In the genomic region with DNA sequence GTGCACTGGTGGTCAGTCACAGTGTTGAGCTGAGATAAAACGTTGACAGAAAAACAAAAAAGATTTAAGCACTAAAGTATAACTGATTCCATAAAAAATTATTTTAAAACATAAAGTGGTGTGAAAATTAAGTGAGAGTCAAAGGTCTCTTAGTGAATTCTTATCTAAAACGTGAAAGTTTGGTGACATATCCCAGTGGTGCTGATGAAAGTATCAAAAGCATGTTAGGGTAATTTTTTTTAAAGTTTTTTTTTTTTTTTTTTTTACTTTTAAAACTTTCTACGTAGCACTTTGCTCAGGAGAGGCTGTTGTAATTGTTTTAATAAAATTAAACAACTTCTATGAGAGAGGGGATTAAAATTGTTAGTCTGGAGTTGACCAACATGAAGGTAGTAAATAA, we compare ENCODE assay signal across 17 cellular contexts.
A peak's percentile ranks its signal among the peaks of the same experiment; 100 is the strongest.
DNase-seq lines count a peak whose midpoint lies in the region; ATAC-seq, FAIRE-seq and TF ChIP-seq lines count a peak whose summit lies in the region.
"Had no signal": no experiment of that assay in that cellular context is flagged by ENCODE, and none has a peak within 500 bp of the region (broad histone marks: within the 10 kb centered on the region; RNA-seq: fewer than 3 reads in every experiment).

No MANE protein-coding gene starts in this region.

- peaks cover 40% of the 10 kb centered on the region for H3F3A ChIP-seq in neural progenitor cell (ENCODE audit: low read depth)

- H3K36me3 Mint-ChIP-seq in neural progenitor cell = no peaks in the 10 kb centered on the region

- peak overlapping the region; percentile 47 for H3K4me3 ChIP-seq in left ventricle myocardium inferior
- no peak overlapping the region for H3K4me3 ChIP-seq in endothelial cell of umbilical vein (replicated peaks in 1 of 3; ENCODE audit: insufficient read depth in 1 of 3, low read depth in 1 of 3, low read length in 3 of 3)
- H3K4me3 ChIP-seq in neural progenitor cell = peak overlapping the region; percentile 49
- H3K4me3 ChIP-seq in transverse colon = peak overlapping the region in 1 of 4 donors; percentile 40
- H3K4me3 ChIP-seq: BLaER1 treated with 17β-estradiol and CSF1 and Interleukin-3, amounts not matched to agents 10 nM and 100 nM had no signal

- TF ChIP-seq CTCF in left ventricle myocardium inferior (IDR thresholded peaks at IDR 0.05; ENCODE audit: borderline replicate concordance) (no peak), endothelial cell of umbilical vein (IDR thresholded peaks at IDR 0.05; ENCODE audit: extremely low read depth in 1 of 2, insufficient read depth in 1 of 2, low read depth in 1 of 2, low read length in 2 of 2) (no peak), neural progenitor cell (IDR thresholded peaks at IDR 0.05) (no peak), transverse colon (IDR thresholded peaks at IDR 0.05) (no peak)

- peaks cover 5% of the 10 kb centered on the region for H3K27me3 Mint-ChIP-seq in neural progenitor cell (ENCODE audit: insufficient read depth, low read depth)

- no peak for TF ChIP-seq EP300 in transverse colon (IDR thresholded peaks at IDR 0.05; ENCODE audit: low read depth)

- no TSS peak for BruUV-seq in endothelial cell of umbilical vein (replicated peaks; lab: Mats Ljungman, UMichigan)

- peak overlapping the region; percentile 47 for H3K27ac ChIP-seq in left ventricle myocardium inferior (replicated peaks)
- no peak overlapping the region for H3K27ac ChIP-seq in endothelial cell of umbilical vein (ENCODE audit: insufficient read depth, low read depth, low read length)
- peak overlapping the region; percentile 97 for H3K27ac ChIP-seq in neural progenitor cell
- peak overlapping the region; percentile 24 to 67 (median 56) for H3K27ac ChIP-seq in transverse colon
- H3K27ac ChIP-seq: BLaER1 treated with 17β-estradiol and CSF1 and Interleukin-3, amounts not matched to agents 10 nM and 100 nM had no signal

- intact Hi-C loops in left ventricle myocardium inferior (cut with micrococcal nuclease) (no loop called here), cardiac septum (cut with DNase I) (no loop called here), endothelial cell of umbilical vein (cut with micrococcal nuclease) (no loop called here), transverse colon (cut with DNase I; ENCODE audit: low total_unique reads) (no loop called here)

- ATAC-seq in esophagus mucosa = no peak
- no peak for ATAC-seq in HG02981 (IDR thresholded peaks at IDR 0.05; ENCODE audit: unreplicated experiment)

- dilution Hi-C loops in endothelial cell of umbilical vein (cut with MboI; ENCODE audit: extremely low pct_ligation_motif_present, low sequenced_read_pairs) = no loop called here

- no peaks in the 10 kb centered on the region for H3K9me3 Mint-ChIP-seq in neural progenitor cell
- H3K9me3 Mint-ChIP-seq: central memory CD8-positive, alpha-beta T cell had no signal

- H3K27me3 ChIP-seq in left ventricle myocardium inferior (ENCODE audit: low read depth) = no peaks in the 10 kb centered on the region
- no peaks in the 10 kb centered on the region for H3K27me3 ChIP-seq in endothelial cell of umbilical vein (ENCODE audit: control insufficient read depth in 2 of 2, insufficient read depth in 2 of 2, low read length in 2 of 2)
- H3K27me3 ChIP-seq in neural progenitor cell = no peaks in the 10 kb centered on the region
- H3K27me3 ChIP-seq in transverse colon = peaks cover 8% of the 10 kb centered on the region
- H3K27me3 ChIP-seq: BLaER1 treated with 17β-estradiol and CSF1 and Interleukin-3, amounts not matched to agents 10 nM and 100 nM had no signal

- in situ Hi-C loops in transverse colon (cut with MboI; ENCODE audit: low pct_ligation_motif_present in 1 of 4, low pct_unique_long_range_greater_than_20kb in 1 of 4, low sequenced_read_pairs in 3 of 4) = no loop called here

- H3K9ac ChIP-seq in endothelial cell of umbilical vein (replicated peaks; ENCODE audit: extremely low read depth, insufficient read depth, low read length) = no peak overlapping the region
- H3K9ac ChIP-seq in neural progenitor cell = no peak overlapping the region
- H3K9ac ChIP-seq: BLaER1 treated with 17β-estradiol and CSF1 and Interleukin-3, amounts not matched to agents 10 nM and 100 nM had no signal

- H3K4me3 Mint-ChIP-seq in neural progenitor cell = peak overlapping the region; percentile 80
- H3K4me3 Mint-ChIP-seq: central memory CD8-positive, alpha-beta T cell had no signal

- no peak for FAIRE-seq in endothelial cell of umbilical vein (lab: Jason Lieb, UNC)
- FAIRE-seq: G401.6 had no signal

- DNase-seq in left ventricle myocardium inferior (no peak), cardiac septum (ENCODE audit: low spot score) (no peak), endothelial cell of umbilical vein (ENCODE audit: low read depth, low spot score) (no peak), neural progenitor cell (ENCODE audit: low spot score) (no peak), transverse colon (no peak), NCI-H1105 (lab: John Stamatoyannopoulos, UW) (no peak)
- DNase-seq: activated CD4-positive, alpha-beta T cell treated with anti-CD3 and anti-CD28 coated beads, Interleukin-2, amount 50 U/mL, for 1 hour; activated CD8-positive, alpha-beta memory T cell treated with anti-CD3 and anti-CD28 coated beads, Interleukin-2, amount 50 U/mL, for 48 hours; activated gamma-delta T cell; amniotic stem cell; NCI-H1930; NK-92 treated with Interleukin-12 subunit alpha and Interleukin-12 subunit beta, amount 100 ng/mL, for 24 hours had no signal

- no peaks in the 10 kb centered on the region for H4K20me1 ChIP-seq in endothelial cell of umbilical vein (replicated peaks; ENCODE audit: control insufficient read depth, extremely low read depth, insufficient read depth, low read length)
- H4K20me1 ChIP-seq in neural progenitor cell (ENCODE audit: low read depth) = no peaks in the 10 kb centered on the region
- H4K20me1 ChIP-seq: BLaER1 treated with 17β-estradiol and CSF1 and Interleukin-3, amounts not matched to agents 10 nM and 100 nM had no signal

- CTCF ChIA-PET in endothelial cell of umbilical vein (lab: Charles Lee) = interaction anchor here (1.2 to 1.8 kb wide), 3 partner anchors 16 to 83 kb away, joined by 3 to 8 read pairs (median 5); no protein-coding TSS in a partner anchor

- peaks cover 64% of the 10 kb centered on the region for H3K4me1 Mint-ChIP-seq in neural progenitor cell
- H3K4me1 Mint-ChIP-seq: central memory CD8-positive, alpha-beta T cell had no signal

- TF ChIP-seq POLR2A in endothelial cell of umbilical vein (IDR thresholded peaks at IDR 0.05; ENCODE audit: low read depth, low read length) (no peak), transverse colon (IDR thresholded peaks at IDR 0.05) (no peak)

- POLR2A ChIA-PET in endothelial cell of umbilical vein (lab: Charles Lee) = no interaction called here

- H2AFZ ChIP-seq in endothelial cell of umbilical vein (ENCODE audit: low read depth, low read length) (peak overlapping the region; percentile 98), neural progenitor cell (replicated peaks) (no peak overlapping the region)

- no peaks in the 10 kb centered on the region for H3K9me1 ChIP-seq in endothelial cell of umbilical vein (replicated peaks; ENCODE audit: control insufficient read depth, extremely low read depth, insufficient read depth, low read length)

- H3K4me2 ChIP-seq in endothelial cell of umbilical vein (ENCODE audit: insufficient read depth, low read length) = no peak overlapping the region
- peak overlapping the region; percentile 85 for H3K4me2 ChIP-seq in neural progenitor cell
- H3K4me2 ChIP-seq: BLaER1 treated with 17β-estradiol and CSF1 and Interleukin-3, amounts not matched to agents 10 nM and 100 nM had no signal

- WGBS in transverse colon (ENCODE audit: low coverage in 1 of 2), 2 donors = 30 to 46% methylated on average over 3 of the region's 3 CpGs

- H3K27ac Mint-ChIP-seq in neural progenitor cell = no peak overlapping the region

- H3K9me3 ChIP-seq in left ventricle myocardium inferior (replicated peaks) (no peaks in the 10 kb centered on the region), endothelial cell of umbilical vein (replicated peaks; ENCODE audit: control insufficient read depth, insufficient read depth, low read length) (no peaks in the 10 kb centered on the region), neural progenitor cell (ENCODE audit: low read depth) (no peaks in the 10 kb centered on the region), transverse colon (no peaks in the 10 kb centered on the region)
- H3K9me3 ChIP-seq: BLaER1 treated with 17β-estradiol and CSF1 and Interleukin-3, amounts not matched to agents 10 nM and 100 nM had no signal

- H3K79me2 ChIP-seq in endothelial cell of umbilical vein (ENCODE audit: control insufficient read depth, insufficient read depth, low read length) = no peaks in the 10 kb centered on the region
- H3K79me2 ChIP-seq in neural progenitor cell (ENCODE audit: low read depth) = no peaks in the 10 kb centered on the region

- H3K36me3 ChIP-seq in left ventricle myocardium inferior = peaks cover 33% of the 10 kb centered on the region
- no peaks in the 10 kb centered on the region for H3K36me3 ChIP-seq in endothelial cell of umbilical vein (ENCODE audit: control insufficient read depth in 2 of 2, extremely low read depth in 1 of 2, insufficient read depth in 2 of 2, low read length in 2 of 2)
- no peaks in the 10 kb centered on the region for H3K36me3 ChIP-seq in neural progenitor cell
- H3K36me3 ChIP-seq in transverse colon = no peaks in the 10 kb centered on the region
- H3K36me3 ChIP-seq: BLaER1 treated with 17β-estradiol and CSF1 and Interleukin-3, amounts not matched to agents 10 nM and 100 nM had no signal

- H3K4me1 ChIP-seq in left ventricle myocardium inferior (peaks cover 54% of the 10 kb centered on the region), endothelial cell of umbilical vein (ENCODE audit: control insufficient read depth, extremely low read depth, insufficient read depth, low read length) (peaks cover 13% of the 10 kb centered on the region), neural progenitor cell (peaks cover 71% of the 10 kb centered on the region), transverse colon (peaks cover 0 to 15% (median 10%) of the 10 kb centered on the region in 4 donors)
- H3K4me1 ChIP-seq: BLaER1 treated with 17β-estradiol and CSF1 and Interleukin-3, amounts not matched to agents 10 nM and 100 nM had no signal

TF ChIP-seq in endothelial cell of umbilical vein, 7 proteins besides CTCF, POLR2A, EP300 and RAD21 (continues in another document):
- TF ChIP-seq JUN (IDR thresholded peaks at IDR 0.05; ENCODE audit: borderline replicate concordance, insufficient read depth, insufficient read length, low read depth) = no peak
- TF ChIP-seq MYC (IDR thresholded peaks at IDR 0.05; ENCODE audit: low read depth, low read length) = no peak
- no peak for TF ChIP-seq FOS (IDR thresholded peaks at IDR 0.05; ENCODE audit: borderline replicate concordance, insufficient read depth, low read length)
- no peak for TF ChIP-seq EZH2 (IDR thresholded peaks at IDR 0.05; ENCODE audit: borderline replicate concordance, low read depth, low read length, severe bottlenecking)
- TF ChIP-seq, protein P1, sequence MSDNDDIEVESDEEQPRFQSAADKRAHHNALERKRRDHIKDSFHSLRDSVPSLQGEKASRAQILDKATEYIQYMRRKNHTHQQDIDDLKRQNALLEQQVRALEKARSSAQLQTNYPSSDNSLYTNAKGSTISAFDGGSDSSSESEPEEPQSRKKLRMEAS (IDR thresholded peaks at IDR 0.05; ENCODE audit: insufficient read depth, insufficient read length) = no peak
- no peak for TF ChIP-seq GATA2 (IDR thresholded peaks at IDR 0.05; ENCODE audit: insufficient read depth, insufficient read length, low read depth, low read length)

Comparison
In these comparisons a context has a peak if more than half of its experiments do, and no peak if none do; other contexts are left out.
1. H3K4me3 ChIP-seq: peak in left ventricle myocardium inferior (single experiment) and neural progenitor cell (single experiment); none in endothelial cell of umbilical vein (0 of 3).